11 cellular contexts compared by ENCODE assay signal in genomic region chr19:4744451-4745170, GRCh38. TPM values are rescaled to one million over a fixed set of nuclear protein-coding genes. Genes with fewer than 3 reads are reported as not detected.
A peak's percentile ranks its signal among the peaks of the same experiment; 100 is the strongest.
DNase-seq lines count a peak whose midpoint lies in the region; ATAC-seq and TF ChIP-seq lines count a peak whose summit lies in the region.
"Had no signal": no experiment of that assay in that cellular context is flagged by ENCODE, and none has a peak within 500 bp of the region (broad histone marks: within the 10 kb centered on the region; RNA-seq: fewer than 3 reads in every experiment).

No MANE protein-coding gene starts in this region.

- no peaks in the 10 kb centered on the region for H3K36me3 Mint-ChIP-seq in activated naive CD8-positive, alpha-beta T cell treated with anti-CD3 and anti-CD28 coated beads for 36 hours
- H3K36me3 Mint-ChIP-seq: CD14-positive monocyte had no signal

- H3K9me2 ChIP-seq in PC-9 (ENCODE audit: insufficient read depth), result no peaks in the 10 kb centered on the region

- no peaks in the 10 kb centered on the region for H3K4me1 Mint-ChIP-seq in stimulated activated naive CD8-positive, alpha-beta T cell treated with anti-CD3 and anti-CD28 coated beads, Interleukin-15, amount 100 ng/mL, for 72 hours
- H3K4me1 Mint-ChIP-seq in activated naive CD8-positive, alpha-beta T cell treated with anti-CD3 and anti-CD28 coated beads for 36 hours, result no peaks in the 10 kb centered on the region

- H3K36me3 ChIP-seq in lower lobe of right lung, result no peaks in the 10 kb centered on the region
- no peaks in the 10 kb centered on the region for H3K36me3 ChIP-seq in PC-9 (ENCODE audit: low read depth)

- no peak overlapping the region for H3K27ac Mint-ChIP-seq in stimulated activated naive CD8-positive, alpha-beta T cell treated with anti-CD3 and anti-CD28 coated beads, Interleukin-15, amount 100 ng/mL, for 72 hours
- H3K27ac Mint-ChIP-seq in activated naive CD8-positive, alpha-beta T cell treated with anti-CD3 and anti-CD28 coated beads for 36 hours, result no peak overlapping the region
- H3K27ac Mint-ChIP-seq: activated T-helper 1 cell treated with anti-CD3 and anti-CD28 coated beads, Interleukin-12 subunit alpha, Interleukin-12 subunit beta, Interleukin-2, Interleukin-4 antibody, amounts not matched to agents 30 ng/mL and 10 ng/mL and 1 ng/mL, durations not matched to agents 14 hours and 24 hours and 36 hours had no signal

- no peaks in the 10 kb centered on the region for H3K79me2 ChIP-seq in PC-9 (ENCODE audit: low read depth)

- H3K4me3 Mint-ChIP-seq in stimulated activated naive CD8-positive, alpha-beta T cell treated with anti-CD3 and anti-CD28 coated beads, Interleukin-15, amount 100 ng/mL, for 72 hours, result no peak overlapping the region
- no peak overlapping the region for H3K4me3 Mint-ChIP-seq in activated naive CD8-positive, alpha-beta T cell treated with anti-CD3 and anti-CD28 coated beads for 36 hours
- H3K4me3 Mint-ChIP-seq: activated T-helper 1 cell treated with anti-CD3 and anti-CD28 coated beads, Interleukin-12 subunit alpha, Interleukin-12 subunit beta, Interleukin-2, Interleukin-4 antibody, amounts not matched to agents 30 ng/mL and 10 ng/mL and 1 ng/mL, durations not matched to agents 14 hours and 24 hours and 36 hours had no signal

- intact Hi-C loops in lower lobe of right lung (cut with DNase I), result no loop called here
- intact Hi-C loops in PC-9 (cut with micrococcal nuclease; ENCODE audit: unreplicated experiment), result no loop called here

- H3K27ac ChIP-seq in lower lobe of right lung, result no peak overlapping the region
- no peak overlapping the region for H3K27ac ChIP-seq in PC-9

- no peaks in the 10 kb centered on the region for H4K20me1 ChIP-seq in PC-9 (ENCODE audit: insufficient read depth)

- H3K4me1 ChIP-seq in lower lobe of right lung (no peaks in the 10 kb centered on the region), PC-9 (replicated peaks; ENCODE audit: insufficient read depth) (no peaks in the 10 kb centered on the region)

- no peak overlapping the region for H3K4me2 ChIP-seq in PC-9

- BruUV-seq in PC-9 (replicated peaks; lab: Mats Ljungman, UMichigan), result no TSS peak

- POLR2A ChIA-PET in PC-9 (lab: Charles Lee; ENCODE audit: unreplicated experiment), result no interaction called here

- no peaks in the 10 kb centered on the region for H3K9me3 Mint-ChIP-seq in stimulated activated naive CD8-positive, alpha-beta T cell treated with anti-CD3 and anti-CD28 coated beads, Interleukin-15, amount 100 ng/mL, for 72 hours
- no peaks in the 10 kb centered on the region for H3K9me3 Mint-ChIP-seq in activated naive CD8-positive, alpha-beta T cell treated with anti-CD3 and anti-CD28 coated beads for 36 hours
- H3K9me3 Mint-ChIP-seq: activated T-helper 1 cell treated with anti-CD3 and anti-CD28 coated beads, Interleukin-12 subunit alpha, Interleukin-12 subunit beta, Interleukin-2, Interleukin-4 antibody, amounts not matched to agents 30 ng/mL and 10 ng/mL and 1 ng/mL, durations not matched to agents 14 hours and 24 hours and 36 hours had no signal

- no peaks in the 10 kb centered on the region for H3K27me3 ChIP-seq in lower lobe of right lung (ENCODE audit: low read depth)
- peaks cover 7% of the 10 kb centered on the region; the same call in 1 of the 2 replicates for H3K27me3 ChIP-seq in PC-9 (ENCODE audit: insufficient read depth, low read depth)

- ATAC-seq in stimulated activated naive CD8-positive, alpha-beta T cell treated with anti-CD3 and anti-CD28 coated beads, Interleukin-15, Interleukin-2, amounts not matched to agents 100 U/mL and 50 U/mL, for 24 hours, result peak; percentile 23
- ATAC-seq in stimulated activated naive CD8-positive, alpha-beta T cell treated with anti-CD3 and anti-CD28 coated beads, Interleukin-15, amount 100 ng/mL, for 72 hours, result no peak
- ATAC-seq in lower lobe of right lung, result peak; percentile 67 to 81
- no peak for ATAC-seq in activated CD4-positive, CD25-positive, alpha-beta regulatory T cell treated with anti-CD3 and anti-CD28 coated beads, Interleukin-2, amount 50 U/mL, for 24 hours

- H3K4me3 ChIP-seq in lower lobe of right lung (no peak overlapping the region), PC-9 (no peak overlapping the region)

- CTCF ChIA-PET in PC-9 (lab: Charles Lee), result interaction anchor here (0.5 kb wide), 1 partner anchor 39 kb away, joined by 5 read pairs; no protein-coding TSS in a partner anchor

- H3K9me3 ChIP-seq in lower lobe of right lung, result no peaks in the 10 kb centered on the region
- no peaks in the 10 kb centered on the region for H3K9me3 ChIP-seq in PC-9 (ENCODE audit: insufficient read depth, low read depth)

- no peak overlapping the region for H2AFZ ChIP-seq in PC-9

- H3F3A ChIP-seq in PC-9 (ENCODE audit: insufficient read depth, low read depth), result no peaks in the 10 kb centered on the region

- no peak for DNase-seq in stimulated activated naive CD8-positive, alpha-beta T cell treated with anti-CD3 and anti-CD28 coated beads, Interleukin-15, Interleukin-2, amounts not matched to agents 100 U/mL and 50 U/mL, for 24 hours
- DNase-seq in stimulated activated naive CD8-positive, alpha-beta T cell treated with anti-CD3 and anti-CD28 coated beads, Interleukin-15, amount 100 ng/mL, for 72 hours, result no peak
- DNase-seq in cerebellar cortex (ENCODE audit: low spot score), result peak; percentile 71
- no peak for DNase-seq in lower lobe of right lung
- DNase-seq in PC-9, result no peak
- DNase-seq in pons (ENCODE audit: low spot score), result no peak
- DNase-seq in activated naive CD8-positive, alpha-beta T cell treated with anti-CD3 and anti-CD28 coated beads for 36 hours, result no peak
- DNase-seq: NCI-H1694 treated with DMSO at 0.1 percent for 48 hours had no signal

- TF ChIP-seq CTCF in lower lobe of right lung (IDR thresholded peaks at IDR 0.05), result no peak
- TF ChIP-seq CTCF in PC-9 (conservative IDR thresholded peaks at IDR 0.05), result no peak

- H3K27me3 Mint-ChIP-seq in stimulated activated naive CD8-positive, alpha-beta T cell treated with anti-CD3 and anti-CD28 coated beads, Interleukin-15, amount 100 ng/mL, for 72 hours, result peaks cover 47% of the 10 kb centered on the region
- peaks cover 23% of the 10 kb centered on the region for H3K27me3 Mint-ChIP-seq in activated naive CD8-positive, alpha-beta T cell treated with anti-CD3 and anti-CD28 coated beads for 36 hours

RNA-seq across cellular contexts. Expression of gene DPP9, which starts 21.0 kb away (rescaled TPM):
- total RNA-seq in lower lobe of right lung (79.6 TPM), PC-9 (2021) (83.3 and 85.3 TPM in 2 replicates)
- total RNA-seq in activated naive CD8-positive, alpha-beta T cell treated with anti-CD3 and anti-CD28 coated beads for 36 hours, result 10 to 100 TPM; 71.7 to 72.3 TPM

RNA-seq across cellular contexts. Expression of gene FEM1A, which starts 46.9 kb away (rescaled TPM):
- 13.3 TPM for total RNA-seq in lower lobe of right lung
- total RNA-seq in PC-9 (2021), result 6.5 and 7.0 TPM in 2 replicates
- total RNA-seq in activated naive CD8-positive, alpha-beta T cell treated with anti-CD3 and anti-CD28 coated beads for 36 hours, result 10 to 100 TPM; 21.8 to 22.5 TPM

Comparison
In these comparisons a context has a peak if more than half of its experiments do, and no peak if none do; other contexts are left out.
1. ATAC-seq: peak in stimulated activated naive CD8-positive, alpha-beta T cell treated with anti-CD3 and anti-CD28 coated beads, Interleukin-15, Interleukin-2, amounts not matched to agents 100 U/mL and 50 U/mL, for 24 hours (single experiment) and lower lobe of right lung (2 of 2); none in stimulated activated naive CD8-positive, alpha-beta T cell treated with anti-CD3 and anti-CD28 coated beads, Interleukin-15, amount 100 ng/mL, for 72 hours (single experiment) and activated CD4-positive, CD25-positive, alpha-beta regulatory T cell treated with anti-CD3 and anti-CD28 coated beads, Interleukin-2, amount 50 U/mL, for 24 hours (0 of 2).